12 cellular contexts compared by ENCODE assay signal in the genomic region with DNA sequence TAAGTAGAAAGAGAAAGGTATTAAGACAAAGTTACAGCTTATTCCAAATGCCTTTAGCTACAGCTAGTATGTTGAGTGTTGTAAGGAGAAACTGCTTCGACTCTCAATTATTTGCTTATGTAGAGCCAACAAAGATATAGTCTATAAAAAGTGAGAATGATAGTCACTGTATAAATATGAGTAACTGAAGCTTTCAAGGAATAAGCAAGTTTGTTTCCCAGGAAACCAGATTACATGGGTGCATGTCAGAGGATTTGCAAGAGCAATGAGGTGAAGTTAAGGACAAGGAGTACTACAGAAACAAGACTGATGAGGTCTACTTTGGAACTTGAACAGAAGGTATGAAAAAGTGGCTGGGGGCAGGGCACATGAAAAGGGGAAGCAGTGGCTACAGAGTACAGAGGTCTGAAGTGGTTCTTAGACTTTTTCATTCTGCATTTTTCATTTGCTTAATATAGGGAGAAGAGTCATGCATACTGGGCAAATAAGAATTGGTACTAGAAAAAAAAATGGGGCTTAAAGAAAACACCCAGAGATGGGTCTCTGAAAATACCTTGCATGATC.
A peak's percentile ranks its signal among the peaks of the same experiment; 100 is the strongest.
DNase-seq lines count a peak whose midpoint lies in the region; ATAC-seq and TF ChIP-seq lines count a peak whose summit lies in the region.
"Had no signal": no experiment of that assay in that cellular context is flagged by ENCODE, and none has a peak within 500 bp of the region (broad histone marks: within the 10 kb centered on the region; RNA-seq: fewer than 3 reads in every experiment).

No MANE protein-coding gene starts in this region.

- no peaks in the 10 kb centered on the region for H3K36me3 Mint-ChIP-seq in activated CD4-positive, alpha-beta memory T cell treated with anti-CD3 and anti-CD28 coated beads for 36 hours
- H3K36me3 Mint-ChIP-seq: activated CD8-positive, alpha-beta memory T cell treated with anti-CD3 and anti-CD28 coated beads, Interleukin-2, amount 10 ng/mL, durations not matched to agents 7 days and 5 days had no signal

- CTCF ChIA-PET in activated CD4-positive, alpha-beta memory T cell treated with anti-CD3 and anti-CD28 coated beads for 36 hours (lab: Charles Lee): no interaction called here

- no peaks in the 10 kb centered on the region for H3K9me3 ChIP-seq in WERI-Rb-1 (ENCODE audit: severe bottlenecking)

- H3K4me3 Mint-ChIP-seq in activated CD4-positive, alpha-beta memory T cell treated with anti-CD3 and anti-CD28 coated beads for 36 hours: no peak overlapping the region
- H3K4me3 Mint-ChIP-seq: activated CD8-positive, alpha-beta memory T cell treated with anti-CD3 and anti-CD28 coated beads, Interleukin-2, amount 10 ng/mL, durations not matched to agents 7 days and 5 days had no signal

- no peak overlapping the region for H3K27ac Mint-ChIP-seq in activated CD4-positive, alpha-beta memory T cell treated with anti-CD3 and anti-CD28 coated beads for 36 hours
- H3K27ac Mint-ChIP-seq: activated CD8-positive, alpha-beta memory T cell treated with anti-CD3 and anti-CD28 coated beads, Interleukin-2, amount 10 ng/mL, durations not matched to agents 7 days and 5 days had no signal

- H3K9me3 Mint-ChIP-seq in activated CD4-positive, alpha-beta memory T cell treated with anti-CD3 and anti-CD28 coated beads for 36 hours: no peaks in the 10 kb centered on the region

- ATAC-seq in GM18502 (IDR thresholded peaks at IDR 0.05; ENCODE audit: poor library complexity, unreplicated experiment): peak; percentile 89
- ATAC-seq in GM21528 (IDR thresholded peaks at IDR 0.05; ENCODE audit: low FRiP score, unreplicated experiment): peak; percentile 81
- peak; percentile 56 for ATAC-seq in HG03280 (IDR thresholded peaks at IDR 0.05; ENCODE audit: unreplicated experiment)
- no peak for ATAC-seq in GM21447 (IDR thresholded peaks at IDR 0.05; ENCODE audit: unreplicated experiment)
- ATAC-seq: activated CD8-positive, alpha-beta memory T cell treated with anti-CD3 and anti-CD28 coated beads, Interleukin-2, amount 10 ng/mL, durations not matched to agents 7 days and 5 days had no signal

- no peak overlapping the region for H3K27ac ChIP-seq in WERI-Rb-1
- H3K27ac ChIP-seq: ascending aorta had no signal

- no peaks in the 10 kb centered on the region for H3K36me3 ChIP-seq in WERI-Rb-1
- H3K36me3 ChIP-seq: ascending aorta had no signal

- peak; percentile 36 for DNase-seq in WERI-Rb-1
- DNase-seq in T-helper 2 cell: no peak
- DNase-seq in NCI-H526 treated with DMSO at 0.1 percent for 48 hours (lab: John Stamatoyannopoulos, UW): no peak
- DNase-seq in activated CD4-positive, alpha-beta memory T cell treated with anti-CD3 and anti-CD28 coated beads for 36 hours: no peak
- DNase-seq: activated CD8-positive, alpha-beta memory T cell treated with anti-CD3 and anti-CD28 coated beads, Interleukin-2, amount 10 ng/mL, durations not matched to agents 7 days and 5 days; HCEC 1CT; KG1 had no signal

- POLR2A ChIA-PET in activated CD4-positive, alpha-beta memory T cell treated with anti-CD3 and anti-CD28 coated beads for 36 hours (lab: Charles Lee): no interaction called here

- H3K27me3 Mint-ChIP-seq in activated CD4-positive, alpha-beta memory T cell treated with anti-CD3 and anti-CD28 coated beads for 36 hours: no peaks in the 10 kb centered on the region
- H3K27me3 Mint-ChIP-seq: activated CD8-positive, alpha-beta memory T cell treated with anti-CD3 and anti-CD28 coated beads, Interleukin-2, amount 10 ng/mL, durations not matched to agents 7 days and 5 days had no signal

- H3K4me1 Mint-ChIP-seq in activated CD4-positive, alpha-beta memory T cell treated with anti-CD3 and anti-CD28 coated beads for 36 hours (ENCODE audit: low read depth): no peaks in the 10 kb centered on the region
- H3K4me1 Mint-ChIP-seq: activated CD8-positive, alpha-beta memory T cell treated with anti-CD3 and anti-CD28 coated beads, Interleukin-2, amount 10 ng/mL, durations not matched to agents 7 days and 5 days had no signal

- H3K27me3 ChIP-seq in WERI-Rb-1 (ENCODE audit: insufficient read depth, low read depth, severe bottlenecking): no peaks in the 10 kb centered on the region
- H3K27me3 ChIP-seq: ascending aorta had no signal

- no peak overlapping the region for H3K4me3 ChIP-seq in WERI-Rb-1 (ENCODE audit: low read depth, low read length)
- H3K4me3 ChIP-seq: ascending aorta had no signal

- intact Hi-C loops in activated CD4-positive, alpha-beta memory T cell treated with anti-CD3 and anti-CD28 coated beads for 36 hours (cut with micrococcal nuclease): no loop called here

- TF ChIP-seq CTCF in WERI-Rb-1 (IDR thresholded peaks at IDR 0.05; ENCODE audit: low read depth, low read length): no peak
